In genomic region chr2:121359937-121360565, GRCh38 we compare ENCODE assay signal across 1 cellular context.
TF ChIP-seq lines count a peak whose summit lies in the region.

No MANE protein-coding gene starts in this region.

TF ChIP-seq in endothelial cell of umbilical vein, 7 proteins besides CTCF, POLR2A, EP300 and RAD21:
- TF ChIP-seq FOS (IDR thresholded peaks at IDR 0.05; ENCODE audit: borderline replicate concordance, insufficient read depth, low read length): no peak
- TF ChIP-seq GATA2 (IDR thresholded peaks at IDR 0.05; ENCODE audit: insufficient read depth, insufficient read length, low read depth, low read length): no peak
- no peak for TF ChIP-seq POLR2AphosphoS5 (IDR thresholded peaks at IDR 0.05; ENCODE audit: insufficient read depth, low read depth, low read length)
- TF ChIP-seq EZH2 (IDR thresholded peaks at IDR 0.05; ENCODE audit: borderline replicate concordance, low read depth, low read length, severe bottlenecking): no peak
- no peak for TF ChIP-seq JUN (IDR thresholded peaks at IDR 0.05; ENCODE audit: borderline replicate concordance, insufficient read depth, insufficient read length, low read depth)
- no peak for TF ChIP-seq MYC (IDR thresholded peaks at IDR 0.05; ENCODE audit: low read depth, low read length)
